8 cellular contexts compared by ENCODE assay signal in genomic region chr1:205749094-205749825, GRCh38.
A peak's percentile ranks its signal among the peaks of the same experiment; 100 is the strongest.
DNase-seq lines count a peak whose midpoint lies in the region; ATAC-seq lines count a peak whose summit lies in the region.

No MANE protein-coding gene starts in this region.

- H3K4me2 ChIP-seq in BLaER1: peak overlapping the region; percentile 92

- H3K27ac ChIP-seq in BLaER1: peak overlapping the region; percentile 98
- peak overlapping the region; percentile 95 for H3K27ac ChIP-seq in cingulate gyrus (ENCODE audit: low read depth, low read length)
- H3K27ac ChIP-seq in layer of hippocampus (ENCODE audit: low read depth, low read length): peak overlapping the region; percentile 98

- H4K20me1 ChIP-seq in BLaER1: peaks cover 52% of the 10 kb centered on the region

- H3K9me3 ChIP-seq in BLaER1: no peaks in the 10 kb centered on the region

- peak overlapping the region; percentile 85 for H3K4me3 ChIP-seq in BLaER1

- H3K9ac ChIP-seq in BLaER1: peak overlapping the region; percentile 97

- ATAC-seq in GM19328 (IDR thresholded peaks at IDR 0.05; ENCODE audit: unreplicated experiment): peak; percentile 76
- peak; percentile 73 for ATAC-seq in HG03460 (IDR thresholded peaks at IDR 0.05; ENCODE audit: unreplicated experiment)

- no peaks in the 10 kb centered on the region for H3K27me3 ChIP-seq in BLaER1
- no peaks in the 10 kb centered on the region for H3K27me3 ChIP-seq in layer of hippocampus (ENCODE audit: control insufficient read depth, insufficient read depth, low read length)

- peaks cover 33% of the 10 kb centered on the region for H3K4me1 ChIP-seq in BLaER1

- DNase-seq in NCI-H524 treated with DMSO at 0.1 percent for 48 hours (lab: John Stamatoyannopoulos, UW): peak; percentile 50
- DNase-seq in activated CD4-positive, alpha-beta T cell treated with anti-CD3 and anti-CD28 coated beads for 4 hours: peak; percentile 93 to 97
- DNase-seq in stimulated activated CD4-positive, alpha-beta T cell treated with anti-CD3 and anti-CD28 coated beads, Interleukin-1b, Interleukin-23, amount 100 ng/mL, for 1 hour (ENCODE audit: low read depth in 2 of 2): peak; percentile 86 to 92

- H3K36me3 ChIP-seq in BLaER1: peaks cover 22% of the 10 kb centered on the region; the same call in 1 of the 2 replicates

Comparison
In these comparisons a context has a peak if more than half of its experiments do, and no peak if none do; other contexts are left out.
1. Peak in every context shown above with its lines: DNase-seq, ATAC-seq, H3K4me3 ChIP-seq and H3K27ac ChIP-seq.